In genomic region chr5:65102501-65102825, GRCh38 we compare ENCODE assay signal across 8 cellular contexts.
DNase-seq lines count a peak whose midpoint lies in the region; ATAC-seq and TF ChIP-seq lines count a peak whose summit lies in the region.

No MANE protein-coding gene starts in this region.

- peak overlapping the region; percentile 87 for H3K4me3 ChIP-seq in OCI-LY3 (ENCODE audit: low read length)
- H3K4me3 ChIP-seq in fibroblast of mammary gland (ENCODE audit: control insufficient read depth, low read depth, low read length), result peak overlapping the region; percentile 42

- peak overlapping the region; percentile 63 for H3K27ac Mint-ChIP-seq in activated T-cell treated with anti-CD3 and anti-CD28 coated beads, Interleukin-2, amount 50 U/mL, for 72 hours

- ATAC-seq in activated T-cell treated with anti-CD3 and anti-CD28 coated beads, Interleukin-2, amount 50 U/mL, for 72 hours (replicated peaks in 1 of 2), result no peak
- ATAC-seq in sciatic nerve, result peak; percentile 3

- no peaks in the 10 kb centered on the region for H3K36me3 ChIP-seq in OCI-LY3 (replicated peaks; ENCODE audit: low read depth, low read length)

- no peaks in the 10 kb centered on the region for H3K27me3 ChIP-seq in OCI-LY3 (ENCODE audit: low read depth, low read length)

- DNase-seq in activated T-cell treated with anti-CD3 and anti-CD28 coated beads, Interleukin-2, amount 50 U/mL, for 72 hours, result no peak
- DNase-seq in activated T-cell treated with anti-CD3 and anti-CD28 coated beads, Interleukin-2, amount 50 U/mL, for 1 hour, result no peak
- DNase-seq in fibroblast of mammary gland (ENCODE audit: low read depth), result no peak
- no peak for DNase-seq in sciatic nerve (ENCODE audit: low spot score)
- DNase-seq in hippocampal formation (lab: John Stamatoyannopoulos, UW), result no peak
- no peak for DNase-seq in SIG-M5 treated with dmso at 0.1 percent for 504 hours (lab: John Stamatoyannopoulos, UW; ENCODE audit: unreplicated experiment)
- DNase-seq in effector CD8-positive, alpha-beta T cell (lab: John Stamatoyannopoulos, UW), result no peak

- no peaks in the 10 kb centered on the region for H4K20me1 ChIP-seq in OCI-LY3 (ENCODE audit: insufficient read depth, low read length)

- H3K9me3 ChIP-seq in OCI-LY3 (ENCODE audit: insufficient read depth, low read length), result no peaks in the 10 kb centered on the region

- H3K4me3 Mint-ChIP-seq in activated T-cell treated with anti-CD3 and anti-CD28 coated beads, Interleukin-2, amount 50 U/mL, for 72 hours, result peak overlapping the region; percentile 73 to 83

- no peaks in the 10 kb centered on the region for H3K9me3 Mint-ChIP-seq in activated T-cell treated with anti-CD3 and anti-CD28 coated beads, Interleukin-2, amount 50 U/mL, for 72 hours

- peaks cover 12% of the 10 kb centered on the region for H3K4me1 ChIP-seq in OCI-LY3 (ENCODE audit: low read length)

- TF ChIP-seq CTCF in OCI-LY3 (IDR thresholded peaks at IDR 0.05; ENCODE audit: low read depth, low read length) (no peak), fibroblast of mammary gland (conservative IDR thresholded peaks at IDR 0.05; ENCODE audit: control insufficient read depth, insufficient read depth, low read depth, low read length) (no peak)

- peak overlapping the region; percentile 99 for H2AFZ ChIP-seq in OCI-LY3 (ENCODE audit: low read depth, low read length)

- H3K79me2 ChIP-seq in OCI-LY3 (ENCODE audit: low read length), result no peaks in the 10 kb centered on the region

- peaks cover 10% of the 10 kb centered on the region for H3K27me3 Mint-ChIP-seq in activated T-cell treated with anti-CD3 and anti-CD28 coated beads, Interleukin-2, amount 50 U/mL, for 72 hours (ENCODE audit: low read depth)

- H3K4me2 ChIP-seq in OCI-LY3 (ENCODE audit: low read length), result peak overlapping the region; percentile 92

- no peak overlapping the region for H3K27ac ChIP-seq in OCI-LY3 (ENCODE audit: low read length)

- H3K9ac ChIP-seq in OCI-LY3 (ENCODE audit: low read length), result peak overlapping the region; percentile 67

- H3K36me3 Mint-ChIP-seq in activated T-cell treated with anti-CD3 and anti-CD28 coated beads, Interleukin-2, amount 50 U/mL, for 72 hours (ENCODE audit: insufficient read depth in 2 of 2), result no peaks in the 10 kb centered on the region

- intact Hi-C loops in sciatic nerve (cut with DNase I), result no loop called here

- H3K4me1 Mint-ChIP-seq in activated T-cell treated with anti-CD3 and anti-CD28 coated beads, Interleukin-2, amount 50 U/mL, for 72 hours (ENCODE audit: low read depth), result peaks cover 45% of the 10 kb centered on the region
